In genomic region chr6:46201701-46202100, GRCh38 we compare ENCODE assay signal across 32 cellular contexts. TPM values are rescaled to one million over a fixed set of nuclear protein-coding genes. Genes with fewer than 3 reads are reported as not detected.
"Had no signal": no experiment of that assay in that cellular context is flagged by ENCODE, and none has a peak within 500 bp of the region (broad histone marks: within the 10 kb centered on the region; RNA-seq: fewer than 3 reads in every experiment).

No MANE protein-coding gene starts in this region.

- H3K4me3 ChIP-seq: adrenal gland, body of pancreas, esophagus muscularis mucosa, gastroesophageal sphincter had no signal

- H3K36me3 ChIP-seq: adrenal gland, esophagus muscularis mucosa, gastroesophageal sphincter had no signal

- DNase-seq: activated CD4-positive, alpha-beta memory T cell treated with anti-CD3 and anti-CD28 coated beads for 36 hours; activated CD4-positive, alpha-beta T cell treated with anti-CD3 and anti-CD28 coated beads for 36 hours; activated CD4-positive, alpha-beta T cell treated with anti-CD3 and anti-CD28 coated beads, Interleukin-2, amount 10 ng/mL, durations not matched to agents 24 days and 14 days; activated CD4-positive, CD25-positive, alpha-beta regulatory T cell; activated CD4-positive, CD25-positive, alpha-beta regulatory T cell treated with anti-CD3 and anti-CD28 coated beads, Interleukin-2, amount 50 U/mL, for 72 hours; activated CD8-positive, alpha-beta memory T cell treated with anti-CD3 and anti-CD28 coated beads, Interleukin-2, amount 10 ng/mL, durations not matched to agents 7 days and 5 days; activated CD8-positive, alpha-beta memory T cell treated with anti-CD3 and anti-CD28 coated beads, Interleukin-2, amount 50 U/mL, for 4 hours; activated CD8-positive, alpha-beta T cell treated with anti-CD3 and anti-CD28 coated beads, Interleukin-2, amount 10 ng/mL, durations not matched to agents 7 days and 5 days; activated effector memory CD4-positive, alpha-beta T cell treated with anti-CD3 and anti-CD28 coated beads, Interleukin-2, amount 50 U/mL, for 16 hours; activated naive CD4-positive, alpha-beta T cell treated with anti-CD3 and anti-CD28 coated beads for 36 hours; activated naive CD8-positive, alpha-beta T cell treated with anti-CD3 and anti-CD28 coated beads for 36 hours; activated naive CD8-positive, alpha-beta T cell treated with anti-CD3 and anti-CD28 coated beads, Interleukin-2, amount 50 U/mL, for 24 hours; activated T-cell treated with anti-CD3 and anti-CD28 coated beads, Interleukin-2, amount 50 U/mL, for 1 hour; activated T-cell treated with anti-CD3 and anti-CD28 coated beads, Interleukin-2, amount 50 U/mL, for 48 hours; adrenal gland; amygdala; aorta; body of pancreas; caudate nucleus; cortex of kidney; dermis blood vessel endothelial cell; effector CD4-positive, alpha-beta T cell; effector memory CD8-positive, alpha-beta T cell; erythroblast; foreskin melanocyte; head of caudate nucleus; hippocampal formation had no signal

- H3K27me3 ChIP-seq: adrenal gland, body of pancreas, gastroesophageal sphincter had no signal

- H3K4me1 ChIP-seq: adrenal gland, esophagus muscularis mucosa, gastroesophageal sphincter had no signal

- H3K9me3 ChIP-seq: adrenal gland, body of pancreas, gastroesophageal sphincter had no signal

- H3K27ac ChIP-seq: adrenal gland, body of pancreas, esophagus muscularis mucosa, gastroesophageal sphincter had no signal

RNA-seq across cellular contexts. Expression of gene ENPP5, which starts 30.9 kb away (rescaled TPM):
- total RNA-seq: activated CD4-positive, alpha-beta T cell treated with anti-CD3 and anti-CD28 coated beads, Interleukin-2, amount 10 ng/mL, durations not matched to agents 24 days and 14 days; activated CD8-positive, alpha-beta T cell treated with anti-CD3 and anti-CD28 coated beads, Interleukin-2, amount 10 ng/mL, durations not matched to agents 7 days and 5 days; activated T-helper 1 cell treated with anti-CD3 and anti-CD28 coated beads, Interleukin-12 subunit alpha, Interleukin-12 subunit beta, Interleukin-2, Interleukin-4 antibody, amounts not matched to agents 30 ng/mL and 10 ng/mL and 1 ng/mL, durations not matched to agents 14 hours and 24 hours and 36 hours; activated T-helper 2 cell treated with anti-CD3 and anti-CD28 coated beads, Interferon-gamma antibody, Interleukin-2, Interleukin-4, amounts not matched to agents 10 μg/mL and 5 μg/mL and 100 μg/mL, durations not matched to agents 14 hours and 24 hours and 36 hours; glomerular endothelial cell had no signal
